Comparison of ENCODE assay signal across 8 cellular contexts in the genomic region with DNA sequence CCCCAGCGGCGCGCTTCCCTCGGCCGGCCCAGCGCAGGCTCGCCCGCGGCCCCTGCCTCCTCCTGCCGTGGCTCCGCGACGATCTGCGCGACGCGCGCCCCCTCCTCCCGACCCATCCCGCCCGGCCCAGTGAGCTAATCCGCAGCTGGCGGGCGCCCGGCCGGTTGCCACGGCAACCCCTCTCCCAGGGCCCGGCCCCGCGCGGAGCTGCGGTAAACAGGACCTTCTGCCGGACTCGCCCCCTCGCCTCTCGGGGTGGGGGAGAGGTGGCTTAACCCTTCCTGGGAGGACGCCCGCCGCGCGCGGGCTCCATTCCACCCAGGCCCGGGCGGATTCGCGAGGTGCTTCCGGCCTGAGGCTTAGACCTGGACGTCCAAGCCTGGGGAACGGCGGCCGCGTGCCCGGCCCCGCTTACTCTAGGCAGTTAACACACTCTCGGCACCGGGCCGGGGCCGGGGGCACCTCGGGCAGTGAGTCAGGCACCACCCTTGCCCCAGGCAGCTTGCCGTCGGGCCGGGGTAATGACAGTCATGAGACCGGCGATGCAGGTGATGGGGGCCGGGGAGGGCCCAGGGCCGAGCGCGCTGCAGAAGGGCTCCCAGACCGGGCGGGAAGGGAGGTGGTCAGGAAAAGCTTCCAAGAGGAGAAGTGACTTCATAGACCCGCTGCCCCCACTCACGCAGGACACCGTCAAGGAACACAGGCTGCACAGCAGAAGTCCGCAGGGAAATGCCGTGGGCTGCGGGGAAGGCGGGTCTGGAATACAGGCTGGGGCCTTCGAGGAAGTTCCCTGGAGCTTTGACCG. TPM values are rescaled to one million over a fixed set of nuclear protein-coding genes. Genes with fewer than 3 reads are reported as not detected.
DNase-seq lines count a peak whose midpoint lies in the region; ATAC-seq and TF ChIP-seq lines count a peak whose summit lies in the region.

A gene with protein sequence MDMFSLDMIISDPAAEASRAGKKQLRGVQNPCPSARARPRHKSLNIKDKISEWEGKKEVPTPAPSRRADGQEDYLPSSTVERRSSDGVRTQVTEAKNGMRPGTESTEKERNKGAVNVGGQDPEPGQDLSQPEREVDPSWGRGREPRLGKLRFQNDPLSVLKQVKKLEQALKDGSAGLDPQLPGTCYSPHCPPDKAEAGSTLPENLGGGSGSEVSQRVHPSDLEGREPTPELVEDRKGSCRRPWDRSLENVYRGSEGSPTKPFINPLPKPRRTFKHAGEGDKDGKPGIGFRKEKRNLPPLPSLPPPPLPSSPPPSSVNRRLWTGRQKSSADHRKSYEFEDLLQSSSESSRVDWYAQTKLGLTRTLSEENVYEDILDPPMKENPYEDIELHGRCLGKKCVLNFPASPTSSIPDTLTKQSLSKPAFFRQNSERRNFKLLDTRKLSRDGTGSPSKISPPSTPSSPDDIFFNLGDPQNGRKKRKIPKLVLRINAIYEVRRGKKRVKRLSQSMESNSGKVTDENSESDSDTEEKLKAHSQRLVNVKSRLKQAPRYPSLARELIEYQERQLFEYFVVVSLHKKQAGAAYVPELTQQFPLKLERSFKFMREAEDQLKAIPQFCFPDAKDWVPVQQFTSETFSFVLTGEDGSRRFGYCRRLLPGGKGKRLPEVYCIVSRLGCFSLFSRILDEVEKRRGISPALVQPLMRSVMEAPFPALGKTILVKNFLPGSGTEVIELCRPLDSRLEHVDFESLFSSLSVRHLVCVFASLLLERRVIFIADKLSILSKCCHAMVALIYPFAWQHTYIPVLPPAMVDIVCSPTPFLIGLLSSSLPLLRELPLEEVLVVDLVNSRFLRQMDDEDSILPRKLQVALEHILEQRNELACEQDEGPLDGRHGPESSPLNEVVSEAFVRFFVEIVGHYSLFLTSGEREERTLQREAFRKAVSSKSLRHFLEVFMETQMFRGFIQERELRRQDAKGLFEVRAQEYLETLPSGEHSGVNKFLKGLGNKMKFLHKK (minus strand): TSS at position 87 of the 805 bp plus-strand sequence. CDS start 38,416 bp downstream, outside the sequence.

- no peaks in the 10 kb centered on the region for H3K79me2 ChIP-seq in ACC112 (ENCODE audit: control insufficient read depth, insufficient read depth, low read length, unreplicated experiment)

- H3K4me3 ChIP-seq in ACC112 (ENCODE audit: low read depth, low read length) = peak within 1 kb of the TSS; percentile 63
- H3K4me3 ChIP-seq in effector memory CD4-positive, alpha-beta T cell (ENCODE audit: insufficient read depth, low read depth, low read length, poor library complexity, severe bottlenecking) = peak within 1 kb of the TSS; percentile 25
- H3K4me3 ChIP-seq in liver (ENCODE audit: low read depth in 1 of 3, low read length in 3 of 3) = peak within 1 kb of the TSS in 2 of 3 donors; percentile 45 to 59

- no peaks in the 10 kb centered on the region for H3K4me1 ChIP-seq in ACC112 (ENCODE audit: control insufficient read depth, insufficient read depth, low read length, unreplicated experiment)
- H3K4me1 ChIP-seq in effector memory CD4-positive, alpha-beta T cell (ENCODE audit: control insufficient read depth, insufficient read depth, low read length, poor library complexity, severe bottlenecking) = peaks cover 10% of the 10 kb centered on the region
- peaks cover 0 to 27% (median 8%) of the 10 kb centered on the region in 4 donors for H3K4me1 ChIP-seq in liver (ENCODE audit: control insufficient read depth in 4 of 4, insufficient read depth in 4 of 4, low read length in 3 of 4)

- H2AFZ ChIP-seq in ACC112 (ENCODE audit: low read length, unreplicated experiment) = no peak within 1 kb of the TSS

- peaks cover 30% of the 10 kb centered on the region for H3K27me3 ChIP-seq in ACC112 (ENCODE audit: insufficient read depth, low read length)
- H3K27me3 ChIP-seq in effector memory CD4-positive, alpha-beta T cell (replicated peaks; ENCODE audit: control insufficient read depth, insufficient read depth, low read length, poor library complexity, severe bottlenecking) = peaks cover 25% of the 10 kb centered on the region
- H3K27me3 ChIP-seq in liver (ENCODE audit: control insufficient read depth in 4 of 4, insufficient read depth in 4 of 4, low read length in 3 of 4) = peaks cover 0 to 6% (median 0%) of the 10 kb centered on the region in 4 donors

- no peak within 1 kb of the TSS for H3K9ac ChIP-seq in liver (ENCODE audit: low read depth in 1 of 2, low read length in 2 of 2)

- peaks cover 60% of the 10 kb centered on the region for H3K27me3 Mint-ChIP-seq in stimulated activated naive CD8-positive, alpha-beta T cell treated with anti-CD3 and anti-CD28 coated beads, Interleukin-15, Interleukin-2, amounts not matched to agents 100 ng/mL and 50 ng/mL, for 24 hours

- peak; percentile 57 for DNase-seq in GM20000 (ENCODE audit: low spot score)
- DNase-seq in SHP77 treated with DMSO at 0.1 percent for 48 hours (lab: John Stamatoyannopoulos, UW) = peak; percentile 30
- no peak for DNase-seq in effector memory CD4-positive, alpha-beta T cell
- DNase-seq in effector CD4-positive, alpha-beta T cell = no peak

- ATAC-seq in GM18511 (IDR thresholded peaks at IDR 0.05; ENCODE audit: unreplicated experiment) = no peak

- H3K9me3 ChIP-seq in effector memory CD4-positive, alpha-beta T cell (ENCODE audit: control insufficient read depth, low read length) = no peaks in the 10 kb centered on the region
- no peaks in the 10 kb centered on the region for H3K9me3 ChIP-seq in liver (ENCODE audit: control insufficient read depth in 4 of 4, low read length in 3 of 4)

- H3K27ac ChIP-seq in ACC112 (ENCODE audit: low read depth, low read length) (no peak within 1 kb of the TSS), liver (ENCODE audit: low read depth in 1 of 2, low read length in 2 of 2) (peak within 1 kb of the TSS; percentile 68)
- H3K27ac ChIP-seq in effector memory CD4-positive, alpha-beta T cell (ENCODE audit: insufficient read depth, low read length, poor library complexity, severe bottlenecking) = no peak within 1 kb of the TSS

- H3K4me3 Mint-ChIP-seq in stimulated activated naive CD8-positive, alpha-beta T cell treated with anti-CD3 and anti-CD28 coated beads, Interleukin-15, Interleukin-2, amounts not matched to agents 100 ng/mL and 50 ng/mL, for 24 hours = peak within 1 kb of the TSS; percentile 85

- H3K36me3 Mint-ChIP-seq in stimulated activated naive CD8-positive, alpha-beta T cell treated with anti-CD3 and anti-CD28 coated beads, Interleukin-15, Interleukin-2, amounts not matched to agents 100 ng/mL and 50 ng/mL, for 24 hours (ENCODE audit: low read depth) = no peaks in the 10 kb centered on the region

- H3K4me1 Mint-ChIP-seq in stimulated activated naive CD8-positive, alpha-beta T cell treated with anti-CD3 and anti-CD28 coated beads, Interleukin-15, Interleukin-2, amounts not matched to agents 100 ng/mL and 50 ng/mL, for 24 hours (ENCODE audit: low read depth) = peaks cover 17% of the 10 kb centered on the region

- no peaks in the 10 kb centered on the region for H3K36me3 ChIP-seq in ACC112 (ENCODE audit: insufficient read depth, low read length)
- H3K36me3 ChIP-seq in effector memory CD4-positive, alpha-beta T cell (ENCODE audit: control insufficient read depth, insufficient read depth, low read length) = no peaks in the 10 kb centered on the region
- no peaks in the 10 kb centered on the region for H3K36me3 ChIP-seq in liver (ENCODE audit: control insufficient read depth in 4 of 4, insufficient read depth in 3 of 4, low read depth in 1 of 4, low read length in 3 of 4)

- H3K27ac Mint-ChIP-seq in stimulated activated naive CD8-positive, alpha-beta T cell treated with anti-CD3 and anti-CD28 coated beads, Interleukin-15, Interleukin-2, amounts not matched to agents 100 ng/mL and 50 ng/mL, for 24 hours = no peak within 1 kb of the TSS

- H3K9me3 Mint-ChIP-seq in stimulated activated naive CD8-positive, alpha-beta T cell treated with anti-CD3 and anti-CD28 coated beads, Interleukin-15, Interleukin-2, amounts not matched to agents 100 ng/mL and 50 ng/mL, for 24 hours = no peaks in the 10 kb centered on the region

- TF ChIP-seq CTCF in GM20000 (IDR thresholded peaks at IDR 0.05; ENCODE audit: extremely low read depth, missing control alignments) = no peak
- TF ChIP-seq CTCF in liver (IDR thresholded peaks at IDR 0.05; ENCODE audit: low read depth, low read length, missing input control) = no peak

- TF ChIP-seq RAD21 in liver (IDR thresholded peaks at IDR 0.05) = no peak

- 15% methylated on average over 79 of the region's 79 CpGs for WGBS in liver

TF ChIP-seq in liver, 16 proteins besides CTCF, POLR2A, EP300 and RAD21 (continues in another document):
- TF ChIP-seq JUND (IDR thresholded peaks at IDR 0.05) (no peak), EGR1 (IDR thresholded peaks at IDR 0.05; ENCODE audit: low read depth in 2 of 2) (no peak), FOXA1 (IDR thresholded peaks at IDR 0.05) (no peak), HNF4G (IDR thresholded peaks at IDR 0.05) (no peak), YY1 (IDR thresholded peaks at IDR 0.05) (no peak), GABPA (IDR thresholded peaks at IDR 0.05 in 1 of 2, conservative IDR thresholded peaks at IDR 0.05 in 1 of 2) (no peak)
- TF ChIP-seq, protein P1, sequence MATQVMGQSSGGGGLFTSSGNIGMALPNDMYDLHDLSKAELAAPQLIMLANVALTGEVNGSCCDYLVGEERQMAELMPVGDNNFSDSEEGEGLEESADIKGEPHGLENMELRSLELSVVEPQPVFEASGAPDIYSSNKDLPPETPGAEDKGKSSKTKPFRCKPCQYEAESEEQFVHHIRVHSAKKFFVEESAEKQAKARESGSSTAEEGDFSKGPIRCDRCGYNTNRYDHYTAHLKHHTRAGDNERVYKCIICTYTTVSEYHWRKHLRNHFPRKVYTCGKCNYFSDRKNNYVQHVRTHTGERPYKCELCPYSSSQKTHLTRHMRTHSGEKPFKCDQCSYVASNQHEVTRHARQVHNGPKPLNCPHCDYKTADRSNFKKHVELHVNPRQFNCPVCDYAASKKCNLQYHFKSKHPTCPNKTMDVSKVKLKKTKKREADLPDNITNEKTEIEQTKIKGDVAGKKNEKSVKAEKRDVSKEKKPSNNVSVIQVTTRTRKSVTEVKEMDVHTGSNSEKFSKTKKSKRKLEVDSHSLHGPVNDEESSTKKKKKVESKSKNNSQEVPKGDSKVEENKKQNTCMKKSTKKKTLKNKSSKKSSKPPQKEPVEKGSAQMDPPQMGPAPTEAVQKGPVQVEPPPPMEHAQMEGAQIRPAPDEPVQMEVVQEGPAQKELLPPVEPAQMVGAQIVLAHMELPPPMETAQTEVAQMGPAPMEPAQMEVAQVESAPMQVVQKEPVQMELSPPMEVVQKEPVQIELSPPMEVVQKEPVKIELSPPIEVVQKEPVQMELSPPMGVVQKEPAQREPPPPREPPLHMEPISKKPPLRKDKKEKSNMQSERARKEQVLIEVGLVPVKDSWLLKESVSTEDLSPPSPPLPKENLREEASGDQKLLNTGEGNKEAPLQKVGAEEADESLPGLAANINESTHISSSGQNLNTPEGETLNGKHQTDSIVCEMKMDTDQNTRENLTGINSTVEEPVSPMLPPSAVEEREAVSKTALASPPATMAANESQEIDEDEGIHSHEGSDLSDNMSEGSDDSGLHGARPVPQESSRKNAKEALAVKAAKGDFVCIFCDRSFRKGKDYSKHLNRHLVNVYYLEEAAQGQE (IDR thresholded peaks at IDR 0.05) = no peak

RNA-seq across cellular contexts. Expression of the gene that starts here (rescaled TPM):
- total RNA-seq in liver = 1 to 10 TPM; 3.0 to 7.4 TPM
- polyA plus RNA-seq in liver = 1 to 10 TPM; 1.2 to 1.6 TPM

Comparison
In these comparisons a context has a peak if more than half of its experiments do, and no peak if none do; other contexts are left out.
1. H3K27ac ChIP-seq: peak in liver (2 of 2); none in ACC112 (single experiment) and effector memory CD4-positive, alpha-beta T cell (single experiment).
2. DNase-seq: peak in GM20000 (single experiment) and SHP77 treated with DMSO at 0.1 percent for 48 hours (single experiment); none in effector memory CD4-positive, alpha-beta T cell (0 of 3) and effector CD4-positive, alpha-beta T cell (single experiment).
3. Peak in every context shown above with its lines, with median percentiles within 50 percentile points of each other: H3K4me3 ChIP-seq.